Comparison of ENCODE assay signal across 15 cellular contexts in genomic region chr17:57678393-57678792, GRCh38.
"Had no signal": no experiment of that assay in that cellular context is flagged by ENCODE, and none has a peak within 500 bp of the region (broad histone marks: within the 10 kb centered on the region; RNA-seq: fewer than 3 reads in every experiment).

No MANE protein-coding gene starts in this region.

- H3K27me3 Mint-ChIP-seq: activated naive CD8-positive, alpha-beta T cell treated with anti-CD3 and anti-CD28 coated beads, Interleukin-2, amount 50 U/mL, for 24 hours had no signal

- H3K27ac Mint-ChIP-seq: activated CD8-positive, alpha-beta T cell treated with anti-CD3 and anti-CD28 coated beads, Interleukin-2, amount 10 ng/mL, durations not matched to agents 7 days and 5 days; activated naive CD8-positive, alpha-beta T cell treated with anti-CD3 and anti-CD28 coated beads, Interleukin-2, amount 50 U/mL, for 24 hours; nephron had no signal

- H3K9me3 Mint-ChIP-seq: activated naive CD8-positive, alpha-beta T cell treated with anti-CD3 and anti-CD28 coated beads, Interleukin-2, amount 50 U/mL, for 24 hours; nephron had no signal

- H3K36me3 ChIP-seq: left ventricle myocardium inferior had no signal

- H3K4me3 Mint-ChIP-seq: activated CD8-positive, alpha-beta T cell treated with anti-CD3 and anti-CD28 coated beads, Interleukin-2, amount 10 ng/mL, durations not matched to agents 7 days and 5 days; activated naive CD8-positive, alpha-beta T cell treated with anti-CD3 and anti-CD28 coated beads, Interleukin-2, amount 50 U/mL, for 24 hours; nephron had no signal

- DNase-seq: activated CD4-positive, alpha-beta T cell treated with anti-CD3 and anti-CD28 coated beads for 48 hours; activated CD8-positive, alpha-beta T cell treated with anti-CD3 and anti-CD28 coated beads, Interleukin-2, amount 10 ng/mL, durations not matched to agents 7 days and 5 days; activated naive CD8-positive, alpha-beta T cell treated with anti-CD3 and anti-CD28 coated beads, Interleukin-2, amount 50 U/mL, for 24 hours; effector CD4-positive, alpha-beta T cell; gastrocnemius medialis; heart right ventricle; left ventricle myocardium inferior; mesenchymal stem cell; stimulated activated CD4-positive, alpha-beta T cell treated with anti-CD3 and anti-CD28 coated beads, Interleukin-2, amount 100 ng/mL, for 48 hours; stimulated activated naive CD8-positive, alpha-beta T cell treated with anti-CD3 and anti-CD28 coated beads, Interleukin-15, Interleukin-2, amounts not matched to agents 100 U/mL and 50 U/mL, for 24 hours; T-helper 1 cell; upper lobe of left lung had no signal

- H3K27me3 ChIP-seq: ascending aorta, gastrocnemius medialis, heart right ventricle, suprapubic skin, upper lobe of left lung had no signal

- H3K4me3 ChIP-seq: ascending aorta, gastrocnemius medialis, heart right ventricle, left ventricle myocardium inferior, suprapubic skin, upper lobe of left lung had no signal

- H3K4me1 Mint-ChIP-seq: nephron had no signal

- H3K4me1 ChIP-seq: ascending aorta, heart right ventricle, left ventricle myocardium inferior, upper lobe of left lung had no signal

- H3K9me3 ChIP-seq: ascending aorta, gastrocnemius medialis, heart right ventricle, left ventricle myocardium inferior, suprapubic skin, upper lobe of left lung had no signal

- H3K27ac ChIP-seq: ascending aorta, gastrocnemius medialis, heart right ventricle, left ventricle myocardium inferior, suprapubic skin, upper lobe of left lung had no signal

- ATAC-seq: activated CD8-positive, alpha-beta T cell treated with anti-CD3 and anti-CD28 coated beads, Interleukin-2, amount 10 ng/mL, durations not matched to agents 7 days and 5 days; activated naive CD8-positive, alpha-beta T cell treated with anti-CD3 and anti-CD28 coated beads, Interleukin-2, amount 50 U/mL, for 24 hours; gastrocnemius medialis; heart right ventricle; stimulated activated naive CD8-positive, alpha-beta T cell treated with anti-CD3 and anti-CD28 coated beads, Interleukin-15, Interleukin-2, amounts not matched to agents 100 U/mL and 50 U/mL, for 24 hours had no signal
